In the genomic region with DNA sequence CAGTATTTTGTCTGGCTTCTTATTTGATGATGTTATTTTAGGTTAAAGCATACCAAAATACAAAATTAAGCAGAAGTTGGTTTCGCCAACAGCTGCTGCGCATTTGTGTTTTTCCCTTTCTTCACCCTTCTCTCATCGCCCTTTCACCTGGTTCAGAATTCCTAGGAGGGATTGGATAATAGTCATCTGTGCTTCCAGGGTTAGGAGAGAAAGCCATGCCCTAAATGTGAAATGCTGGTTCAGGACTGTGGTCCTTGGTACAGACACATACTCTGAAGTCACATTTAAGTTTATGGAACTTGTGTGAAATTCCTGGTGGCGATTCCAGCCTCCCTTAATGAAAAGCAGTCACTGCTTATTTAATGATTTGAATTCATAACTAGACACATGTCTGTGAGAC, we compare ENCODE assay signal across 19 cellular contexts. TPM values are rescaled to one million over a fixed set of nuclear protein-coding genes. Genes with fewer than 3 reads are reported as not detected.
DNase-seq lines count a peak whose midpoint lies in the region; ATAC-seq and TF ChIP-seq lines count a peak whose summit lies in the region.
"Had no signal": no experiment of that assay in that cellular context is flagged by ENCODE, and none has a peak within 500 bp of the region (broad histone marks: within the 10 kb centered on the region; RNA-seq: fewer than 3 reads in every experiment).

No MANE protein-coding gene starts in this region.

- H3K36me3 Mint-ChIP-seq in memory B cell = no peaks in the 10 kb centered on the region
- no peaks in the 10 kb centered on the region for H3K36me3 Mint-ChIP-seq in stimulated activated memory B cell treated with anti-CD40 and anti-IgM and Interleukin-4, amounts not matched to agents 10 μg/mL and 1 μg/mL and 100 μg/mL, for 72 hours
- H3K36me3 Mint-ChIP-seq: CD14-positive monocyte; CD4-positive, CD25-positive, alpha-beta regulatory T cell; CD8-positive, alpha-beta T cell had no signal

- no peak overlapping the region for H3K27ac ChIP-seq in testis
- H3K27ac ChIP-seq: BLaER1 had no signal

- 93 to 97% methylated on average over 4 of the region's 4 CpGs for WGBS in testis, 2 donors

- TF ChIP-seq CTCF in testis (IDR thresholded peaks at IDR 0.05) = no peak

- H3K4me3 ChIP-seq in testis = no peak overlapping the region
- H3K4me3 ChIP-seq: BLaER1 had no signal

- H3K27ac Mint-ChIP-seq in memory B cell = peak overlapping the region; percentile 11
- H3K27ac Mint-ChIP-seq in stimulated activated memory B cell treated with anti-CD40 and anti-IgM and Interleukin-4, amounts not matched to agents 10 μg/mL and 1 μg/mL and 100 μg/mL, for 72 hours = peak overlapping the region; percentile 22
- H3K27ac Mint-ChIP-seq: CD14-positive monocyte; CD4-positive, CD25-positive, alpha-beta regulatory T cell; CD8-positive, alpha-beta T cell had no signal

- no peaks in the 10 kb centered on the region for H3K27me3 ChIP-seq in testis
- H3K27me3 ChIP-seq: BE2C, BLaER1 had no signal

- H3K27me3 Mint-ChIP-seq in memory B cell = no peaks in the 10 kb centered on the region
- H3K27me3 Mint-ChIP-seq in stimulated activated memory B cell treated with anti-CD40 and anti-IgM and Interleukin-4, amounts not matched to agents 10 μg/mL and 1 μg/mL and 100 μg/mL, for 72 hours = no peaks in the 10 kb centered on the region

- DNase-seq in memory B cell (ENCODE audit: low spot score in 2 of 2) (no peak), testis (no peak), NCI-H2107 (lab: John Stamatoyannopoulos, UW) (no peak)
- no peak for DNase-seq in activated CD4-positive, alpha-beta T cell treated with anti-CD3 and anti-CD28 coated beads, Interleukin-2, amount 50 U/mL, for 4 hours
- DNase-seq: 8988T; ACHN; BE2C; C1 segment of cervical spinal cord; Caco-2; Calu3; CD4-positive, CD25-positive, alpha-beta regulatory T cell; CD8-positive, alpha-beta T cell; DMS79 treated with DMSO at 0.1 percent for 48 hours; EL; GDM1 had no signal

- H3K9me3 Mint-ChIP-seq in memory B cell = no peaks in the 10 kb centered on the region
- H3K9me3 Mint-ChIP-seq in stimulated activated memory B cell treated with anti-CD40 and anti-IgM and Interleukin-4, amounts not matched to agents 10 μg/mL and 1 μg/mL and 100 μg/mL, for 72 hours = no peaks in the 10 kb centered on the region
- H3K9me3 Mint-ChIP-seq: CD14-positive monocyte; CD8-positive, alpha-beta T cell had no signal

- H3K36me3 ChIP-seq in testis (ENCODE audit: low read depth, missing control alignments) = no peaks in the 10 kb centered on the region
- H3K36me3 ChIP-seq: BE2C, BLaER1 had no signal

- no peaks in the 10 kb centered on the region for H3K4me1 ChIP-seq in testis
- H3K4me1 ChIP-seq: BE2C, BLaER1, Caco-2 had no signal

- no peak overlapping the region for H3K4me3 Mint-ChIP-seq in memory B cell
- H3K4me3 Mint-ChIP-seq in stimulated activated memory B cell treated with anti-CD40 and anti-IgM and Interleukin-4, amounts not matched to agents 10 μg/mL and 1 μg/mL and 100 μg/mL, for 72 hours = no peak overlapping the region
- H3K4me3 Mint-ChIP-seq: CD14-positive monocyte; CD4-positive, CD25-positive, alpha-beta regulatory T cell; CD8-positive, alpha-beta T cell had no signal

- TF ChIP-seq POLR2A in testis (IDR thresholded peaks at IDR 0.05) = no peak

- intact Hi-C loops in testis (cut with DNase I; ENCODE audit: low total_unique reads) = no loop called here

- H3K4me1 Mint-ChIP-seq in memory B cell = peaks cover 13% of the 10 kb centered on the region
- H3K4me1 Mint-ChIP-seq in stimulated activated memory B cell treated with anti-CD40 and anti-IgM and Interleukin-4, amounts not matched to agents 10 μg/mL and 1 μg/mL and 100 μg/mL, for 72 hours = peaks cover 13% of the 10 kb centered on the region
- H3K4me1 Mint-ChIP-seq: CD14-positive monocyte; CD4-positive, CD25-positive, alpha-beta regulatory T cell had no signal

- no peak for ATAC-seq in memory B cell (ENCODE audit: low read depth)
- ATAC-seq in stimulated activated memory B cell treated with anti-CD40 and anti-IgM and Interleukin-4, amounts not matched to agents 10 μg/mL and 1 μg/mL and 100 μg/mL, for 72 hours = no peak
- ATAC-seq: CD8-positive, alpha-beta T cell had no signal

- H3K9me3 ChIP-seq in testis = no peaks in the 10 kb centered on the region
- H3K9me3 ChIP-seq: BE2C, BLaER1, Caco-2 had no signal

RNA-seq across cellular contexts. Expression of a gene that starts 7.7 kb away (rescaled TPM):
- 10 to 100 TPM; 51.4 to 56.4 TPM for total RNA-seq in testis
- polyA plus RNA-seq in testis (ENCODE audit: insufficient read depth, low read depth, low replicate concordance) = 27.2 TPM
- total RNA-seq: G401 had no signal
